34 cellular contexts compared by ENCODE assay signal in genomic region chr7:32694182-32694581, GRCh38.
"Had no signal": no experiment of that assay in that cellular context is flagged by ENCODE, and none has a peak within 500 bp of the region (broad histone marks: within the 10 kb centered on the region; RNA-seq: fewer than 3 reads in every experiment).

No MANE protein-coding gene starts in this region.

- H3K4me3 ChIP-seq: adrenal gland, ascending aorta, body of pancreas, breast epithelium, cardiac muscle cell had no signal

- ATAC-seq: activated naive CD4-positive, alpha-beta T cell treated with anti-CD3 and anti-CD28 coated beads, Interleukin-2, amount 50 U/mL, for 72 hours; activated naive CD8-positive, alpha-beta T cell treated with anti-CD3 and anti-CD28 coated beads, Interleukin-2, amount 50 U/mL, for 24 hours; activated T-cell treated with anti-CD3 and anti-CD28 coated beads, Interleukin-2, amount 50 U/mL, for 4 hours; activated T-cell treated with anti-CD3 and anti-CD28 coated beads, Interleukin-2, amount 50 U/mL, for 72 hours; activated T-helper 17 cell treated with anti-CD3 and anti-CD28 coated beads, Interleukin-2, amount 50 U/mL, for 72 hours; body of pancreas had no signal

- FAIRE-seq: astrocyte, bronchial epithelial cell had no signal

- H3K36me3 ChIP-seq: adrenal gland, ascending aorta, brain microvascular endothelial cell, breast epithelium, cardiac muscle cell had no signal

- H3K9me3 ChIP-seq: adrenal gland, body of pancreas, breast epithelium had no signal

- H3K27ac ChIP-seq: adrenal gland, ascending aorta, body of pancreas, brain microvascular endothelial cell, breast epithelium, cardiac muscle cell had no signal

- H3K27me3 ChIP-seq: adrenal gland, ascending aorta, body of pancreas, brain microvascular endothelial cell, breast epithelium, cardiac muscle cell had no signal

- H3K4me1 ChIP-seq: adrenal gland, ascending aorta, body of pancreas, breast epithelium had no signal

- DNase-seq: activated effector memory CD4-positive, alpha-beta T cell treated with anti-CD3 and anti-CD28 coated beads, Interleukin-2, amount 50 U/mL, for 16 hours; activated effector memory CD4-positive, alpha-beta T cell treated with Interleukin-2 at 50 U/mL for 16 hours; activated gamma-delta T cell; activated gamma-delta T cell treated with Interleukin-2 at 50 U/mL for 16 hours; activated naive CD4-positive, alpha-beta T cell; activated naive CD4-positive, alpha-beta T cell treated with anti-CD3 and anti-CD28 coated beads for 36 hours; activated naive CD4-positive, alpha-beta T cell treated with anti-CD3 and anti-CD28 coated beads, Interleukin-2, amount 10 ng/mL, durations not matched to agents 7 days and 5 days; activated naive CD4-positive, alpha-beta T cell treated with anti-CD3 and anti-CD28 coated beads, Interleukin-2, amount 50 U/mL, for 16 hours; activated naive CD4-positive, alpha-beta T cell treated with Interleukin-2 at 50 U/mL for 16 hours; activated naive CD8-positive, alpha-beta T cell treated with anti-CD3 and anti-CD28 coated beads for 36 hours; activated naive CD8-positive, alpha-beta T cell treated with anti-CD3 and anti-CD28 coated beads, Interleukin-2, amount 10 ng/mL, durations not matched to agents 7 days and 5 days; activated naive CD8-positive, alpha-beta T cell treated with anti-CD3 and anti-CD28 coated beads, Interleukin-2, amount 50 U/mL, for 24 hours; activated T-cell treated with anti-CD3 and anti-CD28 coated beads, Interleukin-2, amount 50 U/mL, for 1 hour; activated T-cell treated with anti-CD3 and anti-CD28 coated beads, Interleukin-2, amount 50 U/mL, for 24 hours; activated T-cell treated with anti-CD3 and anti-CD28 coated beads, Interleukin-2, amount 50 U/mL, for 4 hours; activated T-cell treated with anti-CD3 and anti-CD28 coated beads, Interleukin-2, amount 50 U/mL, for 48 hours; activated T-cell treated with anti-CD3 and anti-CD28 coated beads, Interleukin-2, amount 50 U/mL, for 72 hours; adrenal gland; amniotic stem cell; amygdala; anterior cingulate cortex; aorta; body of pancreas; brain microvascular endothelial cell; caudate nucleus; central memory CD4-positive, alpha-beta T cell; cerebellar nuclear complex had no signal
